In genomic region chr2:11750917-11751316, GRCh38 we compare ENCODE assay signal across 10 cellular contexts. TPM values are rescaled to one million over a fixed set of nuclear protein-coding genes. Genes with fewer than 3 reads are reported as not detected.
DNase-seq lines count a peak whose midpoint lies in the region; ATAC-seq and TF ChIP-seq lines count a peak whose summit lies in the region.
"Had no signal": no experiment of that assay in that cellular context is flagged by ENCODE, and none has a peak within 500 bp of the region (broad histone marks: within the 10 kb centered on the region; RNA-seq: fewer than 3 reads in every experiment).

No MANE protein-coding gene starts in this region.

- peak overlapping the region; percentile 62 for H3K4me3 Mint-ChIP-seq in CD8-positive, alpha-beta T cell
- peak overlapping the region; percentile 81 for H3K4me3 Mint-ChIP-seq in neural crest cell

- peak overlapping the region; percentile 90 for H3K27ac Mint-ChIP-seq in CD8-positive, alpha-beta T cell
- no peak overlapping the region for H3K27ac Mint-ChIP-seq in neural crest cell (ENCODE audit: unreplicated experiment)

- in situ Hi-C loops in GM13977 (cut with MboI; ENCODE audit: low pct_unique_long_range_greater_than_20kb, low sequenced_read_pairs, unreplicated experiment) = no loop called here

- no peaks in the 10 kb centered on the region for H3K9me3 Mint-ChIP-seq in CD8-positive, alpha-beta T cell
- H3K9me3 Mint-ChIP-seq in neural crest cell = no peaks in the 10 kb centered on the region

- no peak overlapping the region for H3K4me3 ChIP-seq in CD8-positive, alpha-beta T cell (ENCODE audit: low read depth, low read length)
- H3K4me3 ChIP-seq: uterus had no signal

- H3K4me1 Mint-ChIP-seq in CD8-positive, alpha-beta T cell (ENCODE audit: low read depth) = peaks cover 81% of the 10 kb centered on the region
- H3K4me1 Mint-ChIP-seq in neural crest cell = peaks cover 78% of the 10 kb centered on the region

- CTCF ChIA-PET in CD8-positive, alpha-beta T cell (lab: Charles Lee) = interaction anchor here (1.1 to 5.1 kb wide), 4 partner anchors 12 to 57 kb away, joined by 3 to 45 read pairs (median 4); no protein-coding TSS in a partner anchor

- H3K27ac ChIP-seq in CD8-positive, alpha-beta T cell (ENCODE audit: low read depth, low read length) = peak overlapping the region; percentile 11
- H3K27ac ChIP-seq in KOPT-K1 (ENCODE audit: low read depth, low read length, poor library complexity, severe bottlenecking) = peak overlapping the region; percentile 52
- H3K27ac ChIP-seq: uterus had no signal

- TF ChIP-seq CTCF in CD8-positive, alpha-beta T cell (IDR thresholded peaks at IDR 0.05) = no peak
- TF ChIP-seq CTCF in neural crest cell (conservative IDR thresholded peaks at IDR 0.05) = no peak
- no peak for TF ChIP-seq CTCF in GM13977 (IDR thresholded peaks at IDR 0.05; ENCODE audit: extremely low read depth, insufficient read depth, missing control alignments)

- DNase-seq in CD8-positive, alpha-beta T cell = peak in 3 of 7 experiments; percentile 24 to 42 (median 33)
- DNase-seq in astrocyte of the hippocampus (ENCODE audit: low read depth, low spot score) = peak; percentile 75
- no peak for DNase-seq in neural crest cell (ENCODE audit: low read depth, low spot score)
- no peak for DNase-seq in GM13977 (ENCODE audit: low spot score)
- no peak for DNase-seq in NCI-H2107 treated with DMSO at 0.1 percent for 48 hours (lab: John Stamatoyannopoulos, UW; ENCODE audit: unreplicated experiment)
- DNase-seq: stimulated activated CD4-positive, alpha-beta T cell treated with anti-CD3 and anti-CD28 coated beads, Interleukin-2, amount 100 ng/mL, for 48 hours; uterus had no signal

- peak; percentile 6 for ATAC-seq in CD8-positive, alpha-beta T cell
- ATAC-seq in GM19328 (IDR thresholded peaks at IDR 0.05; ENCODE audit: unreplicated experiment) (no peak), GM21576 (IDR thresholded peaks at IDR 0.05; ENCODE audit: unreplicated experiment) (no peak)

- no peaks in the 10 kb centered on the region for H3K9me3 ChIP-seq in CD8-positive, alpha-beta T cell (ENCODE audit: low read length)
- no peaks in the 10 kb centered on the region for H3K9me3 ChIP-seq in KOPT-K1 (ENCODE audit: insufficient read depth, low read length, poor library complexity, severe bottlenecking)
- H3K9me3 ChIP-seq: uterus had no signal

- no peaks in the 10 kb centered on the region for H3K36me3 ChIP-seq in CD8-positive, alpha-beta T cell (ENCODE audit: insufficient read depth, low read length)
- H3K36me3 ChIP-seq in KOPT-K1 (ENCODE audit: insufficient read depth, low read length) = no peaks in the 10 kb centered on the region
- H3K36me3 ChIP-seq: uterus had no signal

- H3K36me3 Mint-ChIP-seq in CD8-positive, alpha-beta T cell = peaks cover 2% of the 10 kb centered on the region
- H3K36me3 Mint-ChIP-seq in neural crest cell (ENCODE audit: low read depth) = peaks cover 6% of the 10 kb centered on the region

- POLR2A ChIA-PET in CD8-positive, alpha-beta T cell (lab: Charles Lee) = interaction anchor here (0.7 to 1.7 kb wide), 3 partner anchors 10 to 57 kb away, joined by 3 to 5 read pairs (median 3); no protein-coding TSS in a partner anchor

- no peaks in the 10 kb centered on the region for H3K27me3 Mint-ChIP-seq in CD8-positive, alpha-beta T cell (ENCODE audit: low read depth)
- peaks cover 3% of the 10 kb centered on the region for H3K27me3 Mint-ChIP-seq in neural crest cell (ENCODE audit: low read depth)

- H3K27me3 ChIP-seq in CD8-positive, alpha-beta T cell (ENCODE audit: insufficient read depth, low read length) = no peaks in the 10 kb centered on the region
- H3K27me3 ChIP-seq: uterus had no signal

- H3K4me1 ChIP-seq in CD8-positive, alpha-beta T cell (ENCODE audit: insufficient read depth, low read length) = peaks cover 65% of the 10 kb centered on the region

- intact Hi-C loops in CD8-positive, alpha-beta T cell (cut with DNase I, micrococcal nuclease) = loop anchor here in 1 of 2 experiments (1.0 kb wide), 1 partner anchor 596 kb away; the partner anchor contains the start of gene SLC66A3

RNA-seq across cellular contexts. Expression of gene LPIN1, which starts 4.5 kb away (rescaled TPM):
- total RNA-seq in CD8-positive, alpha-beta T cell = 100 to 1,000 TPM; 125 to 126 TPM
- total RNA-seq in neural crest cell = 42.3 and 43.9 TPM in 2 replicates
